In genomic region chr7:41924798-41925197, GRCh38 we compare ENCODE assay signal across 17 cellular contexts.
"Had no signal": no experiment of that assay in that cellular context is flagged by ENCODE, and none has a peak within 500 bp of the region (broad histone marks: within the 10 kb centered on the region; RNA-seq: fewer than 3 reads in every experiment).

No MANE protein-coding gene starts in this region.

- H3K27ac ChIP-seq: dorsolateral prefrontal cortex, esophagus squamous epithelium, heart right ventricle, right atrium auricular region, sigmoid colon, skin epidermis, suprapubic skin, thyroid gland had no signal

- H3K27me3 ChIP-seq: esophagus squamous epithelium, right atrium auricular region, sigmoid colon, suprapubic skin, thyroid gland had no signal

- H3K36me3 ChIP-seq: esophagus squamous epithelium, heart right ventricle, right atrium auricular region, sigmoid colon, suprapubic skin, thyroid gland had no signal

- DNase-seq: cortex of kidney; dorsolateral prefrontal cortex; effector memory CD4-positive, alpha-beta T cell; esophagus squamous epithelium; heart right ventricle; hypothalamus; kidney glomerular epithelial cell; mesendoderm; naive B cell; sigmoid colon; stimulated activated CD4-positive, alpha-beta T cell treated with anti-CD3 and anti-CD28 coated beads, Interleukin-2, amount 100 ng/mL, for 24 hours; stimulated activated CD4-positive, alpha-beta T cell treated with anti-CD3 and anti-CD28 coated beads, Interleukin-4, amount 100 ng/mL, for 4 hours; stimulated activated naive B cell treated with anti-CD40 and anti-IgM and Interleukin-4, amounts not matched to agents 10 μg/mL and 1 μg/mL and 100 μg/mL, for 72 hours; thyroid gland had no signal

- ATAC-seq: heart right ventricle; stimulated activated naive B cell treated with anti-CD40 and anti-IgM and Interleukin-4, amounts not matched to agents 10 μg/mL and 1 μg/mL and 100 μg/mL, for 72 hours had no signal

- H3K4me3 ChIP-seq: dorsolateral prefrontal cortex, esophagus squamous epithelium, heart right ventricle, right atrium auricular region, sigmoid colon, skin epidermis, suprapubic skin, thyroid gland had no signal

- H3K4me1 ChIP-seq: right atrium auricular region, suprapubic skin, thyroid gland had no signal

- H3K9me3 ChIP-seq: esophagus squamous epithelium, heart right ventricle, right atrium auricular region, sigmoid colon, suprapubic skin, thyroid gland had no signal
